In the genomic region with DNA sequence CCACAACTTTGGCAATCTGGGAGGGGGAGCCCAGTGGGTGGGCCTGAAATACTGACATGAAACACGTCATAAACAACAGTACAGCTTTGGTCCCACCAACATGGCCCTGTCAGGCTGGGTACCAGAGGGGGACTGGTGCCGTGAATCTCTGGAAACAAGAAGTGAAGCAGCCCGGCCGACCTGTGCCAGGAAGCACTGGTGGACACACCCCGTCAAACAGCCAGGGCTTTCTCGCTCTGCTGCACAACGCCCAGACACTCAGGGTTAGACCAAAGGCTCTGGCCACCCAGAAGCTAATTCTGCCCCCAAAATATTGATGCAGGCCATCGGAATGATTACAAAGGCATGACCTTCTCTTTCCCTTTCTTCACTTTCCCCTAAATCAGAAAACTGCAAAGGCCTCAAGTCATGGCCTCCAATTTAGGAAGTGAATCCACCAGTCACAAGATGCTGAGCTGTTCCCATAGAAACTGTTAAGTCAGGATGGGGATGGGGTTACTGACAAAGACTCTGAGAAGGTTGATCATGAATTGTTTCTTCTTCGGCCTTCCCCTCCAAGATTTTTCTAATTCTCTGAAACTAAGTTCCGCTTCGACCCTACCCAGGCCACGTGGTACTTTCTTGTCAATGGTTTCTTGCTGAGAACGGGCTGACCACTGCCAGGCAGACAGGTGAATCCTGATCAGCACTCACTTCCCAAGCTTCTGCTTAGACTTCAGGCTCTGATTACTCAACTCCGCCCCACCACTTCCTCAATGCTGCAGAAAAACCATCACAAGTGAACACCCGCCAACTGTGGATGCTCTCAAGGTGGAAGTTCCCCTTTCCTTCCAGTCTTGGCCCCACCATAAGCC, we compare ENCODE assay signal across 1 cellular context.
TF ChIP-seq lines count a peak whose summit lies in the region.

No MANE protein-coding gene starts in this region.

TF ChIP-seq in WTC11, 78 proteins besides CTCF, POLR2A, EP300 and RAD21 (continued from another document):
- TF ChIP-seq, protein P1, sequence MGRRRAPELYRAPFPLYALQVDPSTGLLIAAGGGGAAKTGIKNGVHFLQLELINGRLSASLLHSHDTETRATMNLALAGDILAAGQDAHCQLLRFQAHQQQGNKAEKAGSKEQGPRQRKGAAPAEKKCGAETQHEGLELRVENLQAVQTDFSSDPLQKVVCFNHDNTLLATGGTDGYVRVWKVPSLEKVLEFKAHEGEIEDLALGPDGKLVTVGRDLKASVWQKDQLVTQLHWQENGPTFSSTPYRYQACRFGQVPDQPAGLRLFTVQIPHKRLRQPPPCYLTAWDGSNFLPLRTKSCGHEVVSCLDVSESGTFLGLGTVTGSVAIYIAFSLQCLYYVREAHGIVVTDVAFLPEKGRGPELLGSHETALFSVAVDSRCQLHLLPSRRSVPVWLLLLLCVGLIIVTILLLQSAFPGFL (CRISPR knock-in tag; IDR thresholded peaks at IDR 0.05; ENCODE audit: borderline replicate concordance): no peak
- TF ChIP-seq, protein P2, sequence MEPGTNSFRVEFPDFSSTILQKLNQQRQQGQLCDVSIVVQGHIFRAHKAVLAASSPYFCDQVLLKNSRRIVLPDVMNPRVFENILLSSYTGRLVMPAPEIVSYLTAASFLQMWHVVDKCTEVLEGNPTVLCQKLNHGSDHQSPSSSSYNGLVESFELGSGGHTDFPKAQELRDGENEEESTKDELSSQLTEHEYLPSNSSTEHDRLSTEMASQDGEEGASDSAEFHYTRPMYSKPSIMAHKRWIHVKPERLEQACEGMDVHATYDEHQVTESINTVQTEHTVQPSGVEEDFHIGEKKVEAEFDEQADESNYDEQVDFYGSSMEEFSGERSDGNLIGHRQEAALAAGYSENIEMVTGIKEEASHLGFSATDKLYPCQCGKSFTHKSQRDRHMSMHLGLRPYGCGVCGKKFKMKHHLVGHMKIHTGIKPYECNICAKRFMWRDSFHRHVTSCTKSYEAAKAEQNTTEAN (CRISPR knock-in tag; IDR thresholded peaks at IDR 0.05): no peak
- TF ChIP-seq CREM (CRISPR knock-in tag; IDR thresholded peaks at IDR 0.05) (no peak), NFYB (CRISPR knock-in tag; conservative IDR thresholded peaks at IDR 0.05; ENCODE audit: low read depth) (no peak), TCF7 (CRISPR knock-in tag; IDR thresholded peaks at IDR 0.05; ENCODE audit: low read depth) (no peak), FOXK1 (CRISPR knock-in tag; IDR thresholded peaks at IDR 0.05) (no peak), RELA (CRISPR knock-in tag; IDR thresholded peaks at IDR 0.05; ENCODE audit: borderline replicate concordance) (no peak), IRF2 (CRISPR knock-in tag; IDR thresholded peaks at IDR 0.05; ENCODE audit: borderline replicate concordance, low read depth) (no peak), PRRX2 (CRISPR knock-in tag; IDR thresholded peaks at IDR 0.05) (no peak), ETV6 (CRISPR knock-in tag; IDR thresholded peaks at IDR 0.05) (no peak)
- TF ChIP-seq, protein P3, sequence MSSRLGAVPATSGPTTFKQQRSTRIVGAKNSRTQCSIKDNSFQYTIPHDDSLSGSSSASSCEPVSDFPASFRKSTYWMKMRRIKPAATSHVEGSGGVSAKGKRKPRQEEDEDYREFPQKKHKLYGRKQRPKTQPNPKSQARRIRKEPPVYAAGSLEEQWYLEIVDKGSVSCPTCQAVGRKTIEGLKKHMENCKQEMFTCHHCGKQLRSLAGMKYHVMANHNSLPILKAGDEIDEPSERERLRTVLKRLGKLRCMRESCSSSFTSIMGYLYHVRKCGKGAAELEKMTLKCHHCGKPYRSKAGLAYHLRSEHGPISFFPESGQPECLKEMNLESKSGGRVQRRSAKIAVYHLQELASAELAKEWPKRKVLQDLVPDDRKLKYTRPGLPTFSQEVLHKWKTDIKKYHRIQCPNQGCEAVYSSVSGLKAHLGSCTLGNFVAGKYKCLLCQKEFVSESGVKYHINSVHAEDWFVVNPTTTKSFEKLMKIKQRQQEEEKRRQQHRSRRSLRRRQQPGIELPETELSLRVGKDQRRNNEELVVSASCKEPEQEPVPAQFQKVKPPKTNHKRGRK (CRISPR knock-in tag; IDR thresholded peaks at IDR 0.05; ENCODE audit: borderline replicate concordance): no peak
- TF ChIP-seq, protein P4, sequence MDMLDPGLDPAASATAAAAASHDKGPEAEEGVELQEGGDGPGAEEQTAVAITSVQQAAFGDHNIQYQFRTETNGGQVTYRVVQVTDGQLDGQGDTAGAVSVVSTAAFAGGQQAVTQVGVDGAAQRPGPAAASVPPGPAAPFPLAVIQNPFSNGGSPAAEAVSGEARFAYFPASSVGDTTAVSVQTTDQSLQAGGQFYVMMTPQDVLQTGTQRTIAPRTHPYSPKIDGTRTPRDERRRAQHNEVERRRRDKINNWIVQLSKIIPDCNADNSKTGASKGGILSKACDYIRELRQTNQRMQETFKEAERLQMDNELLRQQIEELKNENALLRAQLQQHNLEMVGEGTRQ (CRISPR knock-in tag; IDR thresholded peaks at IDR 0.05): no peak
- TF ChIP-seq, protein P5, sequence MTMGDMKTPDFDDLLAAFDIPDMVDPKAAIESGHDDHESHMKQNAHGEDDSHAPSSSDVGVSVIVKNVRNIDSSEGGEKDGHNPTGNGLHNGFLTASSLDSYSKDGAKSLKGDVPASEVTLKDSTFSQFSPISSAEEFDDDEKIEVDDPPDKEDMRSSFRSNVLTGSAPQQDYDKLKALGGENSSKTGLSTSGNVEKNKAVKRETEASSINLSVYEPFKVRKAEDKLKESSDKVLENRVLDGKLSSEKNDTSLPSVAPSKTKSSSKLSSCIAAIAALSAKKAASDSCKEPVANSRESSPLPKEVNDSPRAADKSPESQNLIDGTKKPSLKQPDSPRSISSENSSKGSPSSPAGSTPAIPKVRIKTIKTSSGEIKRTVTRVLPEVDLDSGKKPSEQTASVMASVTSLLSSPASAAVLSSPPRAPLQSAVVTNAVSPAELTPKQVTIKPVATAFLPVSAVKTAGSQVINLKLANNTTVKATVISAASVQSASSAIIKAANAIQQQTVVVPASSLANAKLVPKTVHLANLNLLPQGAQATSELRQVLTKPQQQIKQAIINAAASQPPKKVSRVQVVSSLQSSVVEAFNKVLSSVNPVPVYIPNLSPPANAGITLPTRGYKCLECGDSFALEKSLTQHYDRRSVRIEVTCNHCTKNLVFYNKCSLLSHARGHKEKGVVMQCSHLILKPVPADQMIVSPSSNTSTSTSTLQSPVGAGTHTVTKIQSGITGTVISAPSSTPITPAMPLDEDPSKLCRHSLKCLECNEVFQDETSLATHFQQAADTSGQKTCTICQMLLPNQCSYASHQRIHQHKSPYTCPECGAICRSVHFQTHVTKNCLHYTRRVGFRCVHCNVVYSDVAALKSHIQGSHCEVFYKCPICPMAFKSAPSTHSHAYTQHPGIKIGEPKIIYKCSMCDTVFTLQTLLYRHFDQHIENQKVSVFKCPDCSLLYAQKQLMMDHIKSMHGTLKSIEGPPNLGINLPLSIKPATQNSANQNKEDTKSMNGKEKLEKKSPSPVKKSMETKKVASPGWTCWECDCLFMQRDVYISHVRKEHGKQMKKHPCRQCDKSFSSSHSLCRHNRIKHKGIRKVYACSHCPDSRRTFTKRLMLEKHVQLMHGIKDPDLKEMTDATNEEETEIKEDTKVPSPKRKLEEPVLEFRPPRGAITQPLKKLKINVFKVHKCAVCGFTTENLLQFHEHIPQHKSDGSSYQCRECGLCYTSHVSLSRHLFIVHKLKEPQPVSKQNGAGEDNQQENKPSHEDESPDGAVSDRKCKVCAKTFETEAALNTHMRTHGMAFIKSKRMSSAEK (CRISPR knock-in tag; IDR thresholded peaks at IDR 0.05; ENCODE audit: borderline replicate concordance): no peak
